1 cellular context compared by ENCODE assay signal in the genomic region with DNA sequence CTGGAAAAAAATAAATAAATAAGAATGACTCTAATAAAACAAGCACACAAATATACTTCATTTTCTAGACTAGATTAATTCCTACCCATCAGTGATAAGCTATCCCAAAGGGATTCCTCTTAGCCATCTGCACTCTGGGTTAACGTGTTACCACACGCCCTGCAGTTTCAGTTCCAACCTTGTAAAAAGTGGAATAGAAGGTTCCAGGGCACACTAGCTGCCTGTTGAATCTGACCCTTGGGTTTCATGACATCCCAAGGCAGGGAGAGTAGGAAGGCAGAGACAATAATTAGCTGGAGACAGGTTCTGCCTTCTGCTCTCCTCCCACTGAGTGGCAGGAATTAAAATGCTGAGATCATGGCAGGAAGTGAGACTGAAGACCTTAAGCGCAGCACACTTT.
TF ChIP-seq lines count a peak whose summit lies in the region.

No MANE protein-coding gene starts in this region.

TF ChIP-seq in WTC11, 78 proteins besides CTCF, POLR2A, EP300 and RAD21 (continued from another document):
- TF ChIP-seq ZNF425 (CRISPR knock-in tag; conservative IDR thresholded peaks at IDR 0.05) (no peak), ZNF396 (CRISPR knock-in tag; IDR thresholded peaks at IDR 0.05; ENCODE audit: borderline replicate concordance) (no peak), KAT7 (CRISPR knock-in tag; IDR thresholded peaks at IDR 0.05; ENCODE audit: borderline replicate concordance) (no peak), ZNF263 (CRISPR knock-in tag; IDR thresholded peaks at IDR 0.05; ENCODE audit: low read depth) (no peak), MXD4 (CRISPR knock-in tag; IDR thresholded peaks at IDR 0.05; ENCODE audit: borderline replicate concordance) (no peak)
- TF ChIP-seq, protein P1, sequence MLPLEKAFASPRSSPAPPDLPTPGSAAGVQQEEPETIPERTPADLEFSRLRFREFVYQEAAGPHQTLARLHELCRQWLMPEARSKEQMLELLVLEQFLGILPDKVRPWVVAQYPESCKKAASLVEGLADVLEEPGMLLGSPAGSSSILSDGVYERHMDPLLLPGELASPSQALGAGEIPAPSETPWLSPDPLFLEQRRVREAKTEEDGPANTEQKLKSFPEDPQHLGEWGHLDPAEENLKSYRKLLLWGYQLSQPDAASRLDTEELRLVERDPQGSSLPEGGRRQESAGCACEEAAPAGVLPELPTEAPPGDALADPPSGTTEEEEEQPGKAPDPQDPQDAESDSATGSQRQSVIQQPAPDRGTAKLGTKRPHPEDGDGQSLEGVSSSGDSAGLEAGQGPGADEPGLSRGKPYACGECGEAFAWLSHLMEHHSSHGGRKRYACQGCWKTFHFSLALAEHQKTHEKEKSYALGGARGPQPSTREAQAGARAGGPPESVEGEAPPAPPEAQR (CRISPR knock-in tag; IDR thresholded peaks at IDR 0.05), result no peak
